15 cellular contexts compared by ENCODE assay signal in genomic region chrX:70553516-70553915, GRCh38.
DNase-seq lines count a peak whose midpoint lies in the region; ATAC-seq and TF ChIP-seq lines count a peak whose summit lies in the region.
"Had no signal": no experiment of that assay in that cellular context is flagged by ENCODE, and none has a peak within 500 bp of the region (broad histone marks: within the 10 kb centered on the region; RNA-seq: fewer than 3 reads in every experiment).

No MANE protein-coding gene starts in this region.

- H3K9me3 ChIP-seq in BLaER1 (no peaks in the 10 kb centered on the region; the same call in 1 of the 2 replicates), gastrocnemius medialis (no peaks in the 10 kb centered on the region)
- H3K9me3 ChIP-seq: heart right ventricle had no signal

- ATAC-seq in GM18867 (IDR thresholded peaks at IDR 0.05; ENCODE audit: unreplicated experiment) (peak; percentile 88), HG02759 (IDR thresholded peaks at IDR 0.05; ENCODE audit: unreplicated experiment) (peak; percentile 72), gastrocnemius medialis (no peak), SK-N-SH treated with all-trans-retinoic acid at 6 μM for 48 hours (no peak)
- ATAC-seq: heart right ventricle had no signal

- no peak overlapping the region for H3K9ac ChIP-seq in BLaER1

- H3K36me3 ChIP-seq in BLaER1 (no peaks in the 10 kb centered on the region), gastrocnemius medialis (no peaks in the 10 kb centered on the region)
- H3K36me3 ChIP-seq: heart right ventricle had no signal

- TF ChIP-seq CTCF in VCaP (conservative IDR thresholded peaks at IDR 0.05), result no peak
- no peak for TF ChIP-seq CTCF in gastrocnemius medialis (IDR thresholded peaks at IDR 0.05 in 4 of 5, conservative IDR thresholded peaks at IDR 0.05 in 1 of 5)

- peaks cover 5% of the 10 kb centered on the region; the same call in 1 of the 2 replicates for H3K4me1 ChIP-seq in BLaER1
- no peaks in the 10 kb centered on the region for H3K4me1 ChIP-seq in gastrocnemius medialis
- H3K4me1 ChIP-seq: heart right ventricle had no signal

- TF ChIP-seq POLR2A in gastrocnemius medialis (IDR thresholded peaks at IDR 0.05), result no peak

- H4K20me1 ChIP-seq in BLaER1, result no peaks in the 10 kb centered on the region

- in situ Hi-C loops in gastrocnemius medialis (cut with MboI; ENCODE audit: low sequenced_read_pairs in 4 of 4), result no loop called here

- intact Hi-C loops in gastrocnemius medialis (cut with DNase I; ENCODE audit: low total_unique reads), result no loop called here

- no peak overlapping the region for H3K4me3 ChIP-seq in BLaER1
- no peak overlapping the region for H3K4me3 ChIP-seq in gastrocnemius medialis
- H3K4me3 ChIP-seq: heart right ventricle had no signal

- H3K4me2 ChIP-seq in BLaER1, result no peak overlapping the region

- peaks cover 49% of the 10 kb centered on the region for H3K27me3 ChIP-seq in BLaER1
- H3K27me3 ChIP-seq in gastrocnemius medialis, result no peaks in the 10 kb centered on the region

- DNase-seq in gastrocnemius medialis (no peak), anterior cingulate cortex (lab: John Stamatoyannopoulos, UW) (no peak), NCI-H526 treated with DMSO at 0.1 percent for 48 hours (lab: John Stamatoyannopoulos, UW) (no peak)
- DNase-seq: activated CD8-positive, alpha-beta memory T cell treated with anti-CD3 and anti-CD28 coated beads for 24 hours; activated naive CD4-positive, alpha-beta T cell treated with anti-CD3 and anti-CD28 coated beads, Interleukin-2, amount 10 ng/mL, durations not matched to agents 7 days and 5 days; AML-193; heart right ventricle; NCI-H524 treated with DMSO at 0.1 percent for 48 hours; nephron progenitor cell; SHP77 had no signal

- H3K27ac ChIP-seq in BLaER1 (peak overlapping the region; percentile 21; the same call in 1 of the 2 replicates), VCaP (peak overlapping the region; percentile 53), gastrocnemius medialis (no peak overlapping the region)
- H3K27ac ChIP-seq: heart right ventricle had no signal

TF ChIP-seq in SK-N-SH treated with all-trans-retinoic acid at 6 μM for 48 hours, 23 proteins besides CTCF, POLR2A, EP300 and RAD21:
- no peak for TF ChIP-seq ESRRG (CRISPR knock-in tag; IDR thresholded peaks at IDR 0.05)
- no peak for TF ChIP-seq CSDC2 (CRISPR knock-in tag; IDR thresholded peaks at IDR 0.05)
- no peak for TF ChIP-seq ZC3H10 (CRISPR knock-in tag; IDR thresholded peaks at IDR 0.05)
- TF ChIP-seq POU6F1 (CRISPR knock-in tag; IDR thresholded peaks at IDR 0.05; ENCODE audit: borderline replicate concordance, low read depth), result no peak
- no peak for TF ChIP-seq CREB5 (CRISPR knock-in tag; IDR thresholded peaks at IDR 0.05; ENCODE audit: low read depth)
- no peak for TF ChIP-seq RARB (CRISPR knock-in tag; IDR thresholded peaks at IDR 0.05)
- TF ChIP-seq SNAI2 (CRISPR knock-in tag; IDR thresholded peaks at IDR 0.05), result no peak
- TF ChIP-seq ZNF70 (CRISPR knock-in tag; IDR thresholded peaks at IDR 0.05), result no peak
- no peak for TF ChIP-seq ZFP30 (CRISPR knock-in tag; IDR thresholded peaks at IDR 0.05)
- TF ChIP-seq TCF4 (CRISPR knock-in tag; IDR thresholded peaks at IDR 0.05; ENCODE audit: borderline replicate concordance), result no peak
- TF ChIP-seq CSRNP3 (CRISPR knock-in tag; IDR thresholded peaks at IDR 0.05), result no peak
- TF ChIP-seq ARNTL (CRISPR knock-in tag; IDR thresholded peaks at IDR 0.05; ENCODE audit: borderline replicate concordance, low read depth), result no peak
- no peak for TF ChIP-seq ZNF8 (CRISPR knock-in tag; IDR thresholded peaks at IDR 0.05)
- no peak for TF ChIP-seq TOX (CRISPR knock-in tag; IDR thresholded peaks at IDR 0.05; ENCODE audit: borderline replicate concordance)
- TF ChIP-seq PATZ1 (CRISPR knock-in tag; IDR thresholded peaks at IDR 0.05; ENCODE audit: borderline replicate concordance), result no peak
- TF ChIP-seq ZFP3 (CRISPR knock-in tag; IDR thresholded peaks at IDR 0.05), result no peak
- TF ChIP-seq BACH2 (CRISPR knock-in tag; IDR thresholded peaks at IDR 0.05; ENCODE audit: borderline replicate concordance), result no peak
- no peak for TF ChIP-seq PPARA (CRISPR knock-in tag; IDR thresholded peaks at IDR 0.05; ENCODE audit: borderline replicate concordance)
- TF ChIP-seq TSHZ2 (CRISPR knock-in tag; IDR thresholded peaks at IDR 0.05), result no peak

Comparison
In these comparisons a context has a peak if more than half of its experiments do, and no peak if none do; other contexts are left out.
1. H3K27ac ChIP-seq: peak in BLaER1 (single experiment) and VCaP (single experiment); none in gastrocnemius medialis (0 of 4).
2. ATAC-seq: peak in GM18867 (single experiment) and HG02759 (single experiment); none in gastrocnemius medialis (0 of 2) and SK-N-SH treated with all-trans-retinoic acid at 6 μM for 48 hours (single experiment).